6 cellular contexts compared by ENCODE assay signal in the genomic region with DNA sequence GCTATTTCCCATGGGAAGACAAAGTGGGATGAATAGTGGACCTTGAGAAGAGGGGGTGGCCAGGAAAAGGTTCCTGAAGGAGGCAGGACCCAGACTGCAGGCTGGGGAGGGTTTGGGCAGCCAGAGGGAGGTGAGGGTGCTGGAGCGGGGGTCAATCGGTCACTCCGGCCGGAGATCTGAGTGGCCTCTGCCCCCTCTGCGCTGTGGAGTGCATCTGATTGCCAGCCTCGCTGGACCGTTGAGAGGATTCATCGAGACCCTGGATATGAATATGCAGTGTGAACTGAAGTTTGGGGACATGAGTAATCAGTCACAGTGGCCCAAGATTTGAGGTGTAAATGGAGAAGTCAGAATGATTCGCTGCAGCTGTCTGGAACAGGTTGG. TPM values are rescaled to one million over a fixed set of nuclear protein-coding genes. Genes with fewer than 3 reads are reported as not detected.
DNase-seq lines count a peak whose midpoint lies in the region; ATAC-seq and TF ChIP-seq lines count a peak whose summit lies in the region.

No MANE protein-coding gene starts in this region.

- H3K4me3 ChIP-seq in right atrium auricular region (peak overlapping the region; percentile 86 to 87), transverse colon (peak overlapping the region; percentile 57 to 95 (median 88))

- peak overlapping the region; percentile 100 for H3K27ac Mint-ChIP-seq in activated T-cell treated with anti-CD3 and anti-CD28 coated beads, Interleukin-2, amount 50 U/mL, for 24 hours

- WGBS in transverse colon (ENCODE audit: low coverage in 1 of 2), 2 donors, result 0 to 8% methylated on average over 7 to 9 of the region's 9 CpGs

- H3K4me1 Mint-ChIP-seq in activated T-cell treated with anti-CD3 and anti-CD28 coated beads, Interleukin-2, amount 50 U/mL, for 24 hours (ENCODE audit: low read depth), result peaks cover 65% of the 10 kb centered on the region

- intact Hi-C loops in transverse colon (cut with DNase I; ENCODE audit: low total_unique reads), result no loop called here

- no peak for TF ChIP-seq POLR2A in transverse colon (IDR thresholded peaks at IDR 0.05)

- no peak for ATAC-seq in GM21367 (IDR thresholded peaks at IDR 0.05; ENCODE audit: unreplicated experiment)

- TF ChIP-seq CTCF in right atrium auricular region (IDR thresholded peaks at IDR 0.05), result no peak
- TF ChIP-seq CTCF in transverse colon (IDR thresholded peaks at IDR 0.05), result no peak

- no peaks in the 10 kb centered on the region for H3K27me3 ChIP-seq in right atrium auricular region
- no peaks in the 10 kb centered on the region for H3K27me3 ChIP-seq in transverse colon

- H3K4me1 ChIP-seq in right atrium auricular region (peaks cover 0 to 45% of the 10 kb centered on the region in 2 donors), transverse colon (peaks cover 20 to 53% (median 27%) of the 10 kb centered on the region in 4 donors)

- H3K9me3 Mint-ChIP-seq in activated T-cell treated with anti-CD3 and anti-CD28 coated beads, Interleukin-2, amount 50 U/mL, for 24 hours, result peaks cover 7% of the 10 kb centered on the region

- H3K36me3 ChIP-seq in right atrium auricular region (no peaks in the 10 kb centered on the region), transverse colon (no peaks in the 10 kb centered on the region)

- H3K36me3 Mint-ChIP-seq in activated T-cell treated with anti-CD3 and anti-CD28 coated beads, Interleukin-2, amount 50 U/mL, for 24 hours (ENCODE audit: low read depth), result peaks cover 53% of the 10 kb centered on the region

- no peaks in the 10 kb centered on the region for H3K27me3 Mint-ChIP-seq in activated T-cell treated with anti-CD3 and anti-CD28 coated beads, Interleukin-2, amount 50 U/mL, for 24 hours

- in situ Hi-C loops in transverse colon (cut with MboI; ENCODE audit: low pct_ligation_motif_present in 1 of 4, low pct_unique_long_range_greater_than_20kb in 1 of 4, low sequenced_read_pairs in 3 of 4), result no loop called here

- H3K4me3 Mint-ChIP-seq in activated T-cell treated with anti-CD3 and anti-CD28 coated beads, Interleukin-2, amount 50 U/mL, for 24 hours, result peak overlapping the region; percentile 100

- H3K9me3 ChIP-seq in right atrium auricular region, result no peaks in the 10 kb centered on the region
- H3K9me3 ChIP-seq in transverse colon, result no peaks in the 10 kb centered on the region

- H3K27ac ChIP-seq in right atrium auricular region (peak overlapping the region; percentile 94 to 97), transverse colon (peak overlapping the region; percentile 87 to 99 (median 97))

- no peak for TF ChIP-seq EP300 in transverse colon (IDR thresholded peaks at IDR 0.05; ENCODE audit: low read depth)

- no peak for DNase-seq in activated T-cell treated with anti-CD3 and anti-CD28 coated beads, Interleukin-2, amount 50 U/mL, for 24 hours
- DNase-seq in activated T-cell treated with anti-CD3 and anti-CD28 coated beads for 4 hours (no peak), right atrium auricular region (ENCODE audit: low spot score) (no peak), transverse colon (no peak), NCI-H2227 (lab: John Stamatoyannopoulos, UW; ENCODE audit: unreplicated experiment) (no peak)

RNA-seq across cellular contexts. Expression of gene ZNF580, which starts 5.5 kb away (rescaled TPM):
- total RNA-seq in right atrium auricular region (10 to 100 TPM; 15.3 to 26.2 TPM), transverse colon (100 to 1,000 TPM in 1 of 4 donors, 10 to 100 TPM in 3; 15.2 to 154 (median 25.7) TPM)

RNA-seq across cellular contexts. Expression of gene ZNF581, which starts 8.1 kb away (rescaled TPM):
- total RNA-seq in right atrium auricular region (1 to 10 TPM; 7.5 to 8.6 TPM), transverse colon (10 to 100 TPM in 2 of 4 donors, 1 to 10 TPM in 2; 4.1 to 19.7 (median 10.0) TPM)

RNA-seq across cellular contexts. Expression of gene ZNF784, which starts 11.0 kb away (rescaled TPM):
- total RNA-seq in right atrium auricular region (10 to 100 TPM in 1 of 2 donors, 1 to 10 TPM in 1; 7.8 to 10.6 TPM), transverse colon (10 to 100 TPM; 11.1 to 27.7 (median 14.5) TPM)

RNA-seq across cellular contexts. Expression of gene CCDC106, which starts 12.7 kb away (rescaled TPM):
- total RNA-seq in right atrium auricular region (10 to 100 TPM; 19.1 to 30.0 TPM), transverse colon (10 to 100 TPM in 2 of 4 donors, 1 to 10 TPM in 2; 3.7 to 15.1 (median 8.4) TPM)

RNA-seq across cellular contexts. Expression of gene U2AF2, which starts 19.5 kb away (rescaled TPM):
- total RNA-seq in right atrium auricular region, result 10 to 100 TPM; 39.0 to 61.0 TPM
- 100 to 1,000 TPM; 112 to 185 (median 130) TPM for total RNA-seq in transverse colon
